In the genomic region with DNA sequence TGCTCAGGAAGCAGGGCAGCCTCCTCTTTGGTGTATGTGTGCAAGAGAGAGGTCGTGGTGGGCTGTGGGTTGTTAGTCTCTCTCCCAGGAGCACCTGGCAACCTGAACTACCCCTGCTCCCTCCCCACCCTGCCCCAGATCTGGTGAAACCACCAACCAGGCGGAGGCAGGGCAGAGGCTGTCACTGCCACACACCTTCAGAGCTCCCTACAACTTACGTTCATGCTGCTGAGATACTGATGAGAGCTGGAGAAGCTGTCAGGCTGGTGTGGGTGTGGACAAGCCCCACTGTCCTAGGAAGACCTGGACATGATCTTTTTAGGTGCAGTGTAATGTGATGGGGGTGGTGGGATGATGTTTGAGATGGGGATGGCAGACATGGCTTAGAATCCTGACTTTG, we compare ENCODE assay signal across 1 cellular context.
TF ChIP-seq lines count a peak whose summit lies in the region.

No MANE protein-coding gene starts in this region.

TF ChIP-seq in H1, 55 proteins besides CTCF, POLR2A, EP300 and RAD21:
- TF ChIP-seq ASH2L (IDR thresholded peaks at IDR 0.05; ENCODE audit: low read length) (no peak), TCF12 (IDR thresholded peaks at IDR 0.05; ENCODE audit: low read depth, low read length) (no peak), SP1 (IDR thresholded peaks at IDR 0.05; ENCODE audit: low read depth, low read length) (no peak), SP4 (IDR thresholded peaks at IDR 0.05; ENCODE audit: low read length) (no peak), CTBP2 (IDR thresholded peaks at IDR 0.05; ENCODE audit: borderline replicate concordance, insufficient read depth, insufficient read length, low read length) (no peak), YY1 (IDR thresholded peaks at IDR 0.05; ENCODE audit: low read depth, low read length) (no peak), CREB1 (IDR thresholded peaks at IDR 0.05) (no peak), SAP30 (IDR thresholded peaks at IDR 0.05; ENCODE audit: insufficient read depth, insufficient replicate concordance, low read length) (no peak), SUZ12 (IDR thresholded peaks at IDR 0.05; ENCODE audit: low read length) (no peak), EZH2 (IDR thresholded peaks at IDR 0.05; ENCODE audit: low read depth, low read length, severe bottlenecking) (no peak), TBP (IDR thresholded peaks at IDR 0.05; ENCODE audit: low read depth, low read length) (no peak), EGR1 (IDR thresholded peaks at IDR 0.05; ENCODE audit: borderline replicate concordance, low read depth, low read length) (no peak), TAF7 (optimal IDR thresholded peaks at IDR 0.05; ENCODE audit: borderline replicate concordance, low read depth, low read length) (no peak)
- TF ChIP-seq, protein P1, sequence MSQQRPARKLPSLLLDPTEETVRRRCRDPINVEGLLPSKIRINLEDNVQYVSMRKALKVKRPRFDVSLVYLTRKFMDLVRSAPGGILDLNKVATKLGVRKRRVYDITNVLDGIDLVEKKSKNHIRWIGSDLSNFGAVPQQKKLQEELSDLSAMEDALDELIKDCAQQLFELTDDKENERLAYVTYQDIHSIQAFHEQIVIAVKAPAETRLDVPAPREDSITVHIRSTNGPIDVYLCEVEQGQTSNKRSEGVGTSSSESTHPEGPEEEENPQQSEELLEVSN (IDR thresholded peaks at IDR 0.05): no peak
